ENCODE assay signal across 2 cellular contexts in the genomic region with DNA sequence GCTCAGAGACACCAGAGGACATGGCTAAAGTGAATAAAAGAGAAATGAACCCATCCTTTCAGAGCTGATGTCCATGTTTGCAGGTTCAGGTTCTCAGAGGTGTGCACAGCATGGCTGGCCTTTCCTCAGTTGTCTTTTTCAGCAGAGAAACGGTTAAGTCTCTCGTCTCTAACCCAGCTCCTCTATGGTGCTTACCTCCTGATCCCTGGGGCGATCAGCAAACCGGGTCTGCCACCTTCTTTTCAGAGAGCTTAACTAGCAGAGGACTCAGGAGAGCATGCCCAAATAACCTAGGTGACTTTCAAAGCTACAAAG.
TF ChIP-seq lines count a peak whose summit lies in the region.

No MANE protein-coding gene starts in this region.

TF ChIP-seq in IMR-90, 13 proteins besides CTCF, POLR2A, EP300 and RAD21:
- TF ChIP-seq, protein P1, sequence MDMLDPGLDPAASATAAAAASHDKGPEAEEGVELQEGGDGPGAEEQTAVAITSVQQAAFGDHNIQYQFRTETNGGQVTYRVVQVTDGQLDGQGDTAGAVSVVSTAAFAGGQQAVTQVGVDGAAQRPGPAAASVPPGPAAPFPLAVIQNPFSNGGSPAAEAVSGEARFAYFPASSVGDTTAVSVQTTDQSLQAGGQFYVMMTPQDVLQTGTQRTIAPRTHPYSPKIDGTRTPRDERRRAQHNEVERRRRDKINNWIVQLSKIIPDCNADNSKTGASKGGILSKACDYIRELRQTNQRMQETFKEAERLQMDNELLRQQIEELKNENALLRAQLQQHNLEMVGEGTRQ (IDR thresholded peaks at IDR 0.05; ENCODE audit: low read depth, low read length): no peak
- TF ChIP-seq RCOR1 (IDR thresholded peaks at IDR 0.05; ENCODE audit: insufficient replicate concordance, low read length): no peak
- TF ChIP-seq, protein P2, sequence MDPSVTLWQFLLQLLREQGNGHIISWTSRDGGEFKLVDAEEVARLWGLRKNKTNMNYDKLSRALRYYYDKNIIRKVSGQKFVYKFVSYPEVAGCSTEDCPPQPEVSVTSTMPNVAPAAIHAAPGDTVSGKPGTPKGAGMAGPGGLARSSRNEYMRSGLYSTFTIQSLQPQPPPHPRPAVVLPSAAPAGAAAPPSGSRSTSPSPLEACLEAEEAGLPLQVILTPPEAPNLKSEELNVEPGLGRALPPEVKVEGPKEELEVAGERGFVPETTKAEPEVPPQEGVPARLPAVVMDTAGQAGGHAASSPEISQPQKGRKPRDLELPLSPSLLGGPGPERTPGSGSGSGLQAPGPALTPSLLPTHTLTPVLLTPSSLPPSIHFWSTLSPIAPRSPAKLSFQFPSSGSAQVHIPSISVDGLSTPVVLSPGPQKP (IDR thresholded peaks at IDR 0.05; ENCODE audit: borderline replicate concordance, low read depth, low read length): no peak
- no peak for TF ChIP-seq MXI1 (IDR thresholded peaks at IDR 0.05; ENCODE audit: borderline replicate concordance, low read depth, low read length)
- TF ChIP-seq BHLHE40 (IDR thresholded peaks at IDR 0.05; ENCODE audit: low read depth, low read length): no peak
- TF ChIP-seq MAFK (IDR thresholded peaks at IDR 0.05; ENCODE audit: low read depth, low read length): no peak
- TF ChIP-seq SMC3 (IDR thresholded peaks at IDR 0.05; ENCODE audit: low read depth, low read length): no peak
- no peak for TF ChIP-seq CEBPB (IDR thresholded peaks at IDR 0.05; ENCODE audit: low read depth, low read length)
- TF ChIP-seq FOS (IDR thresholded peaks at IDR 0.05; ENCODE audit: low read depth, low read length): no peak
- TF ChIP-seq NFE2L2 (IDR thresholded peaks at IDR 0.05; ENCODE audit: low read depth, low read length): no peak
- no peak for TF ChIP-seq MAZ (IDR thresholded peaks at IDR 0.05; ENCODE audit: borderline replicate concordance, low read depth, low read length)
- TF ChIP-seq CHD1 (IDR thresholded peaks at IDR 0.05; ENCODE audit: low read depth, low read length): no peak
- TF ChIP-seq RFX5 (IDR thresholded peaks at IDR 0.05; ENCODE audit: low read depth, low read length): no peak

TF ChIP-seq in K562, 482 proteins besides CTCF, POLR2A, EP300 and RAD21:
- TF ChIP-seq, protein P3, sequence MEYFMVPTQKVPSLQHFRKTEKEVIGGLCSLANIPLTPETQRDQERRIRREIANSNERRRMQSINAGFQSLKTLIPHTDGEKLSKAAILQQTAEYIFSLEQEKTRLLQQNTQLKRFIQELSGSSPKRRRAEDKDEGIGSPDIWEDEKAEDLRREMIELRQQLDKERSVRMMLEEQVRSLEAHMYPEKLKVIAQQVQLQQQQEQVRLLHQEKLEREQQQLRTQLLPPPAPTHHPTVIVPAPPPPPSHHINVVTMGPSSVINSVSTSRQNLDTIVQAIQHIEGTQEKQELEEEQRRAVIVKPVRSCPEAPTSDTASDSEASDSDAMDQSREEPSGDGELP (CRISPR knock-in tag; IDR thresholded peaks at IDR 0.05; ENCODE audit: borderline replicate concordance): no peak
- TF ChIP-seq HLTF (IDR thresholded peaks at IDR 0.05): no peak
- no peak for TF ChIP-seq ZNF408 (CRISPR knock-in tag; IDR thresholded peaks at IDR 0.05; ENCODE audit: low read depth)
- 0 out of 2 replicates have a peak, but pooled peaks have one; percentile 3 for TF ChIP-seq ZNF197 (CRISPR knock-in tag; IDR thresholded peaks at IDR 0.05; ENCODE audit: low read depth)
- TF ChIP-seq NFRKB (IDR thresholded peaks at IDR 0.05; ENCODE audit: low read depth): 0 out of 2 replicates have a peak, but pooled peaks have one; percentile 30
- TF ChIP-seq ZNF277 (CRISPR knock-in tag; IDR thresholded peaks at IDR 0.05; ENCODE audit: borderline replicate concordance): no peak
- no peak for TF ChIP-seq SNIP1 (IDR thresholded peaks at IDR 0.05; ENCODE audit: low read depth)
- TF ChIP-seq NUFIP1 (IDR thresholded peaks at IDR 0.05; ENCODE audit: partially characterized antibody): no peak
- TF ChIP-seq, protein P4, sequence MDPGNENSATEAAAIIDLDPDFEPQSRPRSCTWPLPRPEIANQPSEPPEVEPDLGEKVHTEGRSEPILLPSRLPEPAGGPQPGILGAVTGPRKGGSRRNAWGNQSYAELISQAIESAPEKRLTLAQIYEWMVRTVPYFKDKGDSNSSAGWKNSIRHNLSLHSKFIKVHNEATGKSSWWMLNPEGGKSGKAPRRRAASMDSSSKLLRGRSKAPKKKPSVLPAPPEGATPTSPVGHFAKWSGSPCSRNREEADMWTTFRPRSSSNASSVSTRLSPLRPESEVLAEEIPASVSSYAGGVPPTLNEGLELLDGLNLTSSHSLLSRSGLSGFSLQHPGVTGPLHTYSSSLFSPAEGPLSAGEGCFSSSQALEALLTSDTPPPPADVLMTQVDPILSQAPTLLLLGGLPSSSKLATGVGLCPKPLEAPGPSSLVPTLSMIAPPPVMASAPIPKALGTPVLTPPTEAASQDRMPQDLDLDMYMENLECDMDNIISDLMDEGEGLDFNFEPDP (CRISPR knock-in tag; IDR thresholded peaks at IDR 0.05): 0 out of 2 replicates have a peak, but pooled peaks have one; percentile 8
- TF ChIP-seq ZBTB40 (IDR thresholded peaks at IDR 0.05): peak; percentile 17; the same call in 1 of the 2 replicates
- no peak for TF ChIP-seq ZBTB40 (CRISPR knock-in tag; IDR thresholded peaks at IDR 0.05)
- no peak for TF ChIP-seq SIN3B (IDR thresholded peaks at IDR 0.05; ENCODE audit: low read depth)
